Comparison of ENCODE assay signal across 24 cellular contexts in genomic region chr2:186532891-186533290, GRCh38. TPM values are rescaled to one million over a fixed set of nuclear protein-coding genes. Genes with fewer than 3 reads are reported as not detected.
DNase-seq lines count a peak whose midpoint lies in the region; ATAC-seq, FAIRE-seq and TF ChIP-seq lines count a peak whose summit lies in the region.
"Had no signal": no experiment of that assay in that cellular context is flagged by ENCODE, and none has a peak within 500 bp of the region (broad histone marks: within the 10 kb centered on the region; RNA-seq: fewer than 3 reads in every experiment).

No MANE protein-coding gene starts in this region.

- H3K27ac ChIP-seq in A549 (peak overlapping the region; percentile 14; a peak in 3 of 6 replicates), H1 (ENCODE audit: low read depth, low read length) (no peak overlapping the region)
- H3K27ac ChIP-seq: heart right ventricle, KMS-11, right atrium auricular region had no signal

- H2BK120ac ChIP-seq in H1 (replicated peaks; ENCODE audit: low read depth, low read length): no peak overlapping the region

- H4K20me1 ChIP-seq in H1 (replicated peaks in 1 of 2; ENCODE audit: control insufficient read depth in 1 of 2, insufficient read depth in 2 of 2, low read length in 2 of 2): no peaks in the 10 kb centered on the region

- no peak overlapping the region for H2AK5ac ChIP-seq in H1 (ENCODE audit: low read depth, low read length)

- no peak overlapping the region for H4K8ac ChIP-seq in H1 (ENCODE audit: extremely low read depth, insufficient read depth, low read length)

- no peak overlapping the region for H2BK12ac ChIP-seq in H1 (ENCODE audit: low read depth, low read length)

- peak in 1 of 2 experiments; percentile 29 for DNase-seq in A549 (ENCODE audit: low read depth in 1 of 2, low spot score in 1 of 2)
- DNase-seq in OCI-M1 (lab: John Stamatoyannopoulos, UW): peak; percentile 48
- DNase-seq in H1 (ENCODE audit: low read depth in 1 of 2, low spot score in 2 of 2): no peak
- DNase-seq in mesothelial cell of epicardium (ENCODE audit: low spot score in 2 of 2, unreplicated experiment in 2 of 2): no peak
- no peak for DNase-seq in H7
- DNase-seq in GM19240 (ENCODE audit: insufficient read length, low spot score): no peak
- DNase-seq: activated CD4-positive, alpha-beta memory T cell treated with anti-CD3 and anti-CD28 coated beads, Interleukin-2, amount 10 ng/mL, durations not matched to agents 7 days and 5 days; activated CD4-positive, CD25-positive, alpha-beta regulatory T cell; activated naive CD4-positive, alpha-beta T cell; activated T-cell treated with anti-CD3 and anti-CD28 coated beads, Interleukin-2, amount 50 U/mL, for 1 hour; aorta; CD4-positive, alpha-beta T cell; endodermal cell; GOT3; heart right ventricle; NCI-H1930; NK-92 treated with Interleukin-12 subunit alpha and Interleukin-12 subunit beta, amount 100 ng/mL, for 24 hours; stimulated activated CD4-positive, alpha-beta T cell treated with anti-CD3 and anti-CD28 coated beads, Interleukin-15, amount 100 ng/mL, for 24 hours had no signal

- no peak overlapping the region for H3K4me3 ChIP-seq in A549
- H3K4me3 ChIP-seq in H1 (ENCODE audit: extremely low read depth in 1 of 4, insufficient read depth in 2 of 4, low read depth in 3 of 4, low read length in 4 of 4): no peak overlapping the region
- no peak overlapping the region for H3K4me3 ChIP-seq in H7 (ENCODE audit: insufficient read depth, low read depth, low read length)
- H3K4me3 ChIP-seq: GM12878, heart right ventricle, right atrium auricular region had no signal

- no peaks in the 10 kb centered on the region for H3K79me2 ChIP-seq in H1 (ENCODE audit: control insufficient read depth in 1 of 2, insufficient read depth in 2 of 2, low read length in 2 of 2)

- TF ChIP-seq RAD21 in A549 (conservative IDR thresholded peaks at IDR 0.05 in 1 of 2, IDR thresholded peaks at IDR 0.05 in 1 of 2): no peak
- TF ChIP-seq RAD21 in H1 (IDR thresholded peaks at IDR 0.05 in 1 of 2, conservative IDR thresholded peaks at IDR 0.05 in 1 of 2; ENCODE audit: low read depth in 2 of 2, low read length in 2 of 2): no peak

- no peaks in the 10 kb centered on the region for H3K27me3 Mint-ChIP-seq in mesothelial cell of epicardium (ENCODE audit: low read depth)
- H3K27me3 Mint-ChIP-seq: activated CD4-positive, alpha-beta memory T cell treated with anti-CD3 and anti-CD28 coated beads, Interleukin-2, amount 10 ng/mL, durations not matched to agents 7 days and 5 days had no signal

- H3K27ac Mint-ChIP-seq in mesothelial cell of epicardium: peak overlapping the region; percentile 68
- H3K27ac Mint-ChIP-seq: activated CD4-positive, alpha-beta memory T cell treated with anti-CD3 and anti-CD28 coated beads, Interleukin-2, amount 10 ng/mL, durations not matched to agents 7 days and 5 days; CD4-positive, alpha-beta T cell; endodermal cell had no signal

- no peaks in the 10 kb centered on the region for H3K79me1 ChIP-seq in H1 (ENCODE audit: low read depth, low read length)

- H3K4me1 ChIP-seq in A549 (peaks cover 22% of the 10 kb centered on the region), H1 (replicated peaks in 1 of 4; ENCODE audit: control insufficient read depth in 3 of 4, insufficient read depth in 4 of 4, low read length in 3 of 4) (no peaks in the 10 kb centered on the region)
- H3K4me1 ChIP-seq: heart right ventricle, right atrium auricular region had no signal

- peaks cover 0 to 1% (median 0%) of the 10 kb centered on the region in 4 experiments; a peak in 1 of 7 replicates for H3K27me3 ChIP-seq in H1 (replicated peaks in 1 of 4; ENCODE audit: control insufficient read depth in 3 of 4, extremely low read depth in 1 of 4, insufficient read depth in 3 of 4, low read length in 3 of 4)
- no peaks in the 10 kb centered on the region for H3K27me3 ChIP-seq in H7 (ENCODE audit: control insufficient read depth, insufficient read depth, low read length)
- H3K27me3 ChIP-seq: heart right ventricle, right atrium auricular region had no signal

- H2BK20ac ChIP-seq in H1 (ENCODE audit: low read length): no peak overlapping the region

- TF ChIP-seq POLR2A in A549 (IDR thresholded peaks at IDR 0.05; ENCODE audit: low read length) (no peak), H1 (IDR thresholded peaks at IDR 0.05; ENCODE audit: control extremely low read depth in 1 of 2, low read depth in 2 of 2, low read length in 2 of 2) (no peak)

- peak overlapping the region; percentile 80 for H3K14ac ChIP-seq in H1 (ENCODE audit: insufficient read length)

- no peak overlapping the region for H2AFZ ChIP-seq in H1 (ENCODE audit: low read length)

- H3K4me1 Mint-ChIP-seq in mesothelial cell of epicardium: peaks cover 31% of the 10 kb centered on the region
- H3K4me1 Mint-ChIP-seq: activated CD4-positive, alpha-beta memory T cell treated with anti-CD3 and anti-CD28 coated beads, Interleukin-2, amount 10 ng/mL, durations not matched to agents 7 days and 5 days; endodermal cell had no signal

- H3K36me3 Mint-ChIP-seq in mesothelial cell of epicardium: peaks cover 3% of the 10 kb centered on the region

- TF ChIP-seq EP300 in A549 (IDR thresholded peaks at IDR 0.05) (no peak), H1 (IDR thresholded peaks at IDR 0.05; ENCODE audit: borderline replicate concordance in 1 of 2, low read depth in 2 of 2, low read length in 2 of 2) (no peak)

- H3K23me2 ChIP-seq in H1 (ENCODE audit: low read depth, low read length): no peaks in the 10 kb centered on the region; the same call in 1 of the 2 replicates

- H3K4ac ChIP-seq in H1 (replicated peaks; ENCODE audit: insufficient read length, low read depth, low read length): no peak overlapping the region

- ATAC-seq in A549 (peak in 1 of 2 experiments; percentile 50; a peak in 3 of 6 replicates), HG02852 (IDR thresholded peaks at IDR 0.05; ENCODE audit: unreplicated experiment) (no peak), GM19035 (IDR thresholded peaks at IDR 0.05; ENCODE audit: unreplicated experiment) (no peak)
- ATAC-seq: GM12878, heart right ventricle had no signal

- H3K4me2 ChIP-seq in A549 (peak overlapping the region; percentile 59; the same call in 2 of the 3 replicates), H1 (ENCODE audit: insufficient read depth in 1 of 2, low read depth in 2 of 2, low read length in 2 of 2) (no peak overlapping the region)
- H3K4me2 ChIP-seq: KMS-11 had no signal

- H3K9me3 ChIP-seq in A549: no peaks in the 10 kb centered on the region
- no peaks in the 10 kb centered on the region for H3K9me3 ChIP-seq in H1 (ENCODE audit: insufficient read depth in 2 of 2, low read depth in 1 of 2, low read length in 1 of 2)
- H3K9me3 ChIP-seq: heart right ventricle, right atrium auricular region had no signal

- H3K36me3 ChIP-seq in H1 (ENCODE audit: control insufficient read depth in 2 of 4, insufficient read depth in 4 of 4, low read length in 3 of 4): no peaks in the 10 kb centered on the region
- no peaks in the 10 kb centered on the region for H3K36me3 ChIP-seq in H7 (replicated peaks; ENCODE audit: control insufficient read depth, insufficient read depth, low read length)
- H3K36me3 ChIP-seq: heart right ventricle, right atrium auricular region had no signal

- CTCF ChIA-PET in A549 (lab: Yijun Ruan, JAX) (no interaction called here), H1 (lab: Charles Lee; ENCODE audit: partially characterized antibody) (no interaction called here)

- no peak overlapping the region for H3K9ac ChIP-seq in H1 (replicated peaks in 1 of 4; ENCODE audit: extremely low read depth in 1 of 4, low read depth in 3 of 4, low read length in 3 of 4)
- H3K9ac ChIP-seq: KMS-11 had no signal

- H3K18ac ChIP-seq in H1 (ENCODE audit: extremely low read depth, low read length): no peak overlapping the region

- peaks cover 4% of the 10 kb centered on the region for H3K9me3 Mint-ChIP-seq in mesothelial cell of epicardium
- H3K9me3 Mint-ChIP-seq: activated CD4-positive, alpha-beta memory T cell treated with anti-CD3 and anti-CD28 coated beads, Interleukin-2, amount 10 ng/mL, durations not matched to agents 7 days and 5 days; CD4-positive, alpha-beta T cell; endodermal cell had no signal

- no peak overlapping the region for H4K91ac ChIP-seq in H1 (replicated peaks; ENCODE audit: insufficient read length, low read length)

- TF ChIP-seq CTCF in A549 (IDR thresholded peaks at IDR 0.05) (no peak), H1 (IDR thresholded peaks at IDR 0.05; ENCODE audit: control extremely low read depth in 1 of 3, insufficient read depth in 1 of 3, low read depth in 1 of 3, low read length in 3 of 3) (no peak), mesothelial cell of epicardium (IDR thresholded peaks at IDR 0.05; ENCODE audit: unreplicated experiment) (no peak)

- FAIRE-seq in A549 (lab: Jason Lieb, UNC) (no peak), H1 (lab: Jason Lieb, UNC) (no peak)
- FAIRE-seq: GM12878, GM19239 had no signal

- H2BK15ac ChIP-seq in H1 (ENCODE audit: low read length): no peak overlapping the region

- POLR2A ChIA-PET in A549 (lab: Yijun Ruan, JAX) (no interaction called here), H1 (lab: Charles Lee; ENCODE audit: partially characterized antibody) (no interaction called here)

- H3K4me3 Mint-ChIP-seq in mesothelial cell of epicardium: no peak overlapping the region
- H3K4me3 Mint-ChIP-seq: activated CD4-positive, alpha-beta memory T cell treated with anti-CD3 and anti-CD28 coated beads, Interleukin-2, amount 10 ng/mL, durations not matched to agents 7 days and 5 days; CD4-positive, alpha-beta T cell; endodermal cell had no signal

- no peak overlapping the region for H3K56ac ChIP-seq in H1 (replicated peaks; ENCODE audit: insufficient read length, low read depth, low read length)

- H3K23ac ChIP-seq in H1 (ENCODE audit: insufficient read length): no peak overlapping the region

- 65% methylated on average over 1 of the region's 1 CpG for WGBS in A549 (ENCODE audit: missing lambda C conversion rate)
- WGBS in H1 (ENCODE audit: extremely low coverage in 1 of 2, insufficient coverage in 1 of 2, insufficient read length in 1 of 2, insufficient replicate concordance in 2 of 2, low coverage in 1 of 2, low lambda C conversion rate in 2 of 2, missing lambda C conversion rate in 1 of 2), 2 experiments: 71% methylated on average over 1 of the region's 1 CpG; no CpG with 5 or more reads in 1 of the 2 experiments

- H4K5ac ChIP-seq in H1 (ENCODE audit: insufficient read length, low read depth, low read length): no peak overlapping the region

- no peak overlapping the region for H2BK5ac ChIP-seq in H1 (ENCODE audit: low read depth, low read length)

RNA-seq across cellular contexts. Expression of gene ZC3H15, which starts 46.8 kb away (rescaled TPM):
- polyA plus RNA-seq in A549 (2011; rRNA removed) (125 and 191 TPM in 2 replicates), A549 (2017; fragmentation: RNase III; extraction: RNeasy Plus Mini Kit Qiagen cat#74134 plus additional on column Dnase treatment) (98.2 to 112 TPM (median 99.2 TPM) in 3 replicates), H1 (2011; rRNA removed) (15.9 and 32.0 TPM in 2 replicates)
- 36.4 and 41.7 TPM in 2 replicates for polyA plus RNA-seq in A549 (2012; cell fraction: cytosol; rRNA removed)
- 18.2 and 24.5 TPM in 2 replicates for polyA plus RNA-seq in A549 (2012; cell fraction: nucleus; rRNA removed)
- 18.6 and 22.6 TPM in 2 replicates for polyA minus RNA-seq in A549 (2011; rRNA and poly(A)+ RNA removed)
- total RNA-seq in H1 (2021; fragmentation: NEBNext Ultra II Directional; extraction: Animal tissue kit (Norgen Biotek cat#: 25700)): 76.5 and 80.8 TPM in 2 replicates
- polyA plus RNA-seq in H1 (2011; cell fraction: cytosol; rRNA removed): 52.8 TPM
- 11.5 TPM for polyA plus RNA-seq in H1 (2011; cell fraction: nucleus; rRNA removed)
- polyA plus RNA-seq in H1 (2012, experiment 1 of 2): 49.0 to 97.4 TPM (median 55.0 TPM) in 4 replicates
- 6.5 TPM for polyA plus RNA-seq in H1 (2012, experiment 2 of 2)
- 87.1 TPM for polyA plus RNA-seq in H1 (2013, experiment 1 of 2)
- 89.5 TPM for polyA plus RNA-seq in H1 (2013, experiment 2 of 2)
- polyA minus RNA-seq in H1 (2011; rRNA and poly(A)+ RNA removed): 24.2 and 24.7 TPM in 2 replicates
- 40.8 TPM for polyA minus RNA-seq in H1 (2011; cell fraction: cytosol; rRNA and poly(A)+ RNA removed)
- 34.2 TPM for polyA minus RNA-seq in H1 (2011; cell fraction: nucleus; rRNA and poly(A)+ RNA removed)
- total RNA-seq in mesothelial cell of epicardium: 56.4 to 61.3 TPM (median 57.6 TPM) in 3 replicates
- total RNA-seq in H7 (2014; rRNA removed; shearing (Covaris generic)): 52.2 and 56.5 TPM in 2 replicates

RNA-seq across cellular contexts. Expression of gene ITGAV, which starts 57.0 kb away (rescaled TPM):
- polyA plus RNA-seq in A549 (2011; rRNA removed) (148 and 159 TPM in 2 replicates), A549 (2017; fragmentation: RNase III; extraction: RNeasy Plus Mini Kit Qiagen cat#74134 plus additional on column Dnase treatment) (87.6 to 101 TPM (median 93.3 TPM) in 3 replicates), H1 (2011; rRNA removed) (6.5 and 11.7 TPM in 2 replicates)
- polyA plus RNA-seq in A549 (2012; cell fraction: cytosol; rRNA removed): 22.5 and 22.6 TPM in 2 replicates
- polyA plus RNA-seq in A549 (2012; cell fraction: nucleus; rRNA removed): 26.9 and 34.1 TPM in 2 replicates
- polyA minus RNA-seq in A549 (2011; rRNA and poly(A)+ RNA removed): 159 and 161 TPM in 2 replicates
- 38.3 and 42.4 TPM in 2 replicates for total RNA-seq in H1 (2021; fragmentation: NEBNext Ultra II Directional; extraction: Animal tissue kit (Norgen Biotek cat#: 25700))
- 14.6 TPM for polyA plus RNA-seq in H1 (2011; cell fraction: cytosol; rRNA removed)
- polyA plus RNA-seq in H1 (2011; cell fraction: nucleus; rRNA removed): 13.3 TPM
- polyA plus RNA-seq in H1 (2012, experiment 1 of 2): 13.5 to 37.7 TPM (median 24.2 TPM) in 4 replicates
- 1.4 TPM for polyA plus RNA-seq in H1 (2012, experiment 2 of 2)
- 32.1 TPM for polyA plus RNA-seq in H1 (2013, experiment 1 of 2)
- 27.8 TPM for polyA plus RNA-seq in H1 (2013, experiment 2 of 2)
- polyA minus RNA-seq in H1 (2011; rRNA and poly(A)+ RNA removed): 60.8 and 113 TPM in 2 replicates
- polyA minus RNA-seq in H1 (2011; cell fraction: cytosol; rRNA and poly(A)+ RNA removed): 44.8 TPM
- polyA minus RNA-seq in H1 (2011; cell fraction: nucleus; rRNA and poly(A)+ RNA removed): 48.7 TPM
- total RNA-seq in mesothelial cell of epicardium: 93.3 to 112 TPM (median 100 TPM) in 3 replicates
- total RNA-seq in H7 (2014; rRNA removed; shearing (Covaris generic)): 28.6 and 30.5 TPM in 2 replicates
